ENCODE assay signal across 18 cellular contexts in the genomic region with DNA sequence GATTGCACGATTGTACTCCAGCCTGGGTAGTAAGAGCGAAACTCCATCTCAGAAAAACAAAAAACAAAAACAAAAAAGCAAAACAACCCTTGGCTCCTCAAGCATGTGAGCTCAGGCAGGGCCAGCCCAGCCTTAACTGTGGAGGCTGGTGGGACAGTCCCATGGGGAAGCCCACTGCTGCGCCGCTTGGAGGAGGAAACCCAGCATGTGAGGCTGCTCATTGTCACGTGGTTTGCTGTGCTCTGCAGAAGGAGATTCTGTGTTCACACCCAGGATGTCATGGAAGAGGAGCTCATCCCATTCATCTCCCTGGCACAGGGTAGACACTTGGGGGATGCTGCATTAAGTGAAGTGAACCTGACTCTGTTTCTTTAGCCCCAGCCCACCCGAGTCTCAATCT. TPM values are rescaled to one million over a fixed set of nuclear protein-coding genes. Genes with fewer than 3 reads are reported as not detected.
DNase-seq lines count a peak whose midpoint lies in the region; ATAC-seq and TF ChIP-seq lines count a peak whose summit lies in the region.
"Had no signal": no experiment of that assay in that cellular context is flagged by ENCODE, and none has a peak within 500 bp of the region (broad histone marks: within the 10 kb centered on the region; RNA-seq: fewer than 3 reads in every experiment).

No MANE protein-coding gene starts in this region.

- TF ChIP-seq CTCF in activated CD8-positive, alpha-beta T cell treated with anti-CD3 and anti-CD28 coated beads for 36 hours (IDR thresholded peaks at IDR 0.05): no peak
- TF ChIP-seq CTCF in GM13976 (IDR thresholded peaks at IDR 0.05; ENCODE audit: borderline replicate concordance, control extremely low read depth, extremely low read depth, insufficient read depth, missing control alignments) (no peak), type B pancreatic cell (conservative IDR thresholded peaks at IDR 0.05) (no peak)

- DNase-seq in activated CD8-positive, alpha-beta T cell treated with anti-CD3 and anti-CD28 coated beads for 36 hours: peak; percentile 32
- DNase-seq in activated CD8-positive, alpha-beta T cell treated with anti-CD3 and anti-CD28 coated beads, Interleukin-2, amount 10 ng/mL, durations not matched to agents 7 days and 5 days: no peak
- DNase-seq in GM13976 (ENCODE audit: low spot score): peak; percentile 44
- peak; percentile 11 for DNase-seq in SK-N-DZ (ENCODE audit: low spot score)
- peak; percentile 52 for DNase-seq in posterior vena cava (ENCODE audit: low spot score)
- DNase-seq in foreskin melanocyte: no peak
- no peak for DNase-seq in NCI-H226
- no peak for DNase-seq in type B pancreatic cell (ENCODE audit: extremely low spot score, unreplicated experiment)
- DNase-seq: CD4-positive, CD25-positive, alpha-beta regulatory T cell; Kasumi-1; NCI-H1092 treated with DMSO at 0.1 percent for 48 hours; NCI-H1436; NCI-H187 treated with DMSO at 0.1 percent for 48 hours; NCI-H526; RPMI8226; SHP77; T-helper 1 cell had no signal

- H3K4me1 Mint-ChIP-seq in activated CD8-positive, alpha-beta T cell treated with anti-CD3 and anti-CD28 coated beads for 36 hours (ENCODE audit: low read depth): peaks cover 20% of the 10 kb centered on the region
- peaks cover 14% of the 10 kb centered on the region for H3K4me1 Mint-ChIP-seq in activated CD8-positive, alpha-beta T cell treated with anti-CD3 and anti-CD28 coated beads, Interleukin-2, amount 10 ng/mL, durations not matched to agents 7 days and 5 days (ENCODE audit: low read depth)
- peaks cover 17% of the 10 kb centered on the region for H3K4me1 Mint-ChIP-seq in type B pancreatic cell (ENCODE audit: unreplicated experiment)

- H3K27me3 Mint-ChIP-seq in activated CD8-positive, alpha-beta T cell treated with anti-CD3 and anti-CD28 coated beads for 36 hours: no peaks in the 10 kb centered on the region
- H3K27me3 Mint-ChIP-seq in activated CD8-positive, alpha-beta T cell treated with anti-CD3 and anti-CD28 coated beads, Interleukin-2, amount 10 ng/mL, durations not matched to agents 7 days and 5 days (ENCODE audit: low read depth): no peaks in the 10 kb centered on the region
- H3K27me3 Mint-ChIP-seq in type B pancreatic cell: no peaks in the 10 kb centered on the region

- CTCF ChIA-PET in activated CD8-positive, alpha-beta T cell treated with anti-CD3 and anti-CD28 coated beads for 36 hours (lab: Charles Lee): interaction anchor here (1.3 to 1.4 kb wide), 2 partner anchors 20 to 409 kb away, joined by 3 to 4 read pairs; a partner anchor contains a TSS
- CTCF ChIA-PET in activated CD8-positive, alpha-beta T cell treated with anti-CD3 and anti-CD28 coated beads, Interleukin-2, amount 10 ng/mL, durations not matched to agents 7 days and 5 days (lab: Charles Lee): no interaction called here

- H3K27ac Mint-ChIP-seq in activated CD8-positive, alpha-beta T cell treated with anti-CD3 and anti-CD28 coated beads for 36 hours: no peak overlapping the region
- no peak overlapping the region for H3K27ac Mint-ChIP-seq in activated CD8-positive, alpha-beta T cell treated with anti-CD3 and anti-CD28 coated beads, Interleukin-2, amount 10 ng/mL, durations not matched to agents 7 days and 5 days
- H3K27ac Mint-ChIP-seq in type B pancreatic cell: no peak overlapping the region
- H3K27ac Mint-ChIP-seq: CD4-positive, CD25-positive, alpha-beta regulatory T cell had no signal

- in situ Hi-C loops in GM13976 (cut with MboI; ENCODE audit: low sequenced_read_pairs, unreplicated experiment): no loop called here

- H3K9me3 Mint-ChIP-seq in activated CD8-positive, alpha-beta T cell treated with anti-CD3 and anti-CD28 coated beads for 36 hours: no peaks in the 10 kb centered on the region
- H3K9me3 Mint-ChIP-seq in activated CD8-positive, alpha-beta T cell treated with anti-CD3 and anti-CD28 coated beads, Interleukin-2, amount 10 ng/mL, durations not matched to agents 7 days and 5 days (ENCODE audit: insufficient read depth): no peaks in the 10 kb centered on the region
- no peaks in the 10 kb centered on the region for H3K9me3 Mint-ChIP-seq in type B pancreatic cell

- peaks cover 22% of the 10 kb centered on the region for H3K36me3 Mint-ChIP-seq in activated CD8-positive, alpha-beta T cell treated with anti-CD3 and anti-CD28 coated beads for 36 hours (ENCODE audit: low read depth)
- H3K36me3 Mint-ChIP-seq in activated CD8-positive, alpha-beta T cell treated with anti-CD3 and anti-CD28 coated beads, Interleukin-2, amount 10 ng/mL, durations not matched to agents 7 days and 5 days (ENCODE audit: low read depth): peaks cover 2% of the 10 kb centered on the region
- peaks cover 29% of the 10 kb centered on the region for H3K36me3 Mint-ChIP-seq in type B pancreatic cell

- no peak overlapping the region for H3K4me3 Mint-ChIP-seq in activated CD8-positive, alpha-beta T cell treated with anti-CD3 and anti-CD28 coated beads for 36 hours
- no peak overlapping the region for H3K4me3 Mint-ChIP-seq in activated CD8-positive, alpha-beta T cell treated with anti-CD3 and anti-CD28 coated beads, Interleukin-2, amount 10 ng/mL, durations not matched to agents 7 days and 5 days
- no peak overlapping the region for H3K4me3 Mint-ChIP-seq in type B pancreatic cell

- peak; percentile 35 for ATAC-seq in activated CD8-positive, alpha-beta T cell treated with anti-CD3 and anti-CD28 coated beads for 36 hours
- no peak for ATAC-seq in activated CD8-positive, alpha-beta T cell treated with anti-CD3 and anti-CD28 coated beads, Interleukin-2, amount 10 ng/mL, durations not matched to agents 7 days and 5 days
- ATAC-seq: HepG2 had no signal

- POLR2A ChIA-PET in activated CD8-positive, alpha-beta T cell treated with anti-CD3 and anti-CD28 coated beads for 36 hours (lab: Charles Lee): no interaction called here
- POLR2A ChIA-PET in activated CD8-positive, alpha-beta T cell treated with anti-CD3 and anti-CD28 coated beads, Interleukin-2, amount 10 ng/mL, durations not matched to agents 7 days and 5 days (lab: Charles Lee): no interaction called here

- intact Hi-C loops in activated CD8-positive, alpha-beta T cell treated with anti-CD3 and anti-CD28 coated beads for 36 hours (cut with micrococcal nuclease): no loop called here
- intact Hi-C loops in posterior vena cava (cut with DNase I): loop anchor here in 1 of 2 donors (10.0 kb wide), 1 partner anchor 412 kb away; a partner anchor contains a TSS

RNA-seq across cellular contexts. Expression of a gene that starts 4.0 kb away (rescaled TPM):
- 1 to 10 TPM; 5.2 to 6.8 TPM for total RNA-seq in activated CD8-positive, alpha-beta T cell treated with anti-CD3 and anti-CD28 coated beads for 36 hours
- 1 to 10 TPM; 2.0 TPM for total RNA-seq in activated CD8-positive, alpha-beta T cell treated with anti-CD3 and anti-CD28 coated beads, Interleukin-2, amount 10 ng/mL, durations not matched to agents 7 days and 5 days
- polyA plus RNA-seq in SK-N-DZ (2014; cell fraction: cytosol; rRNA removed): 1.1 and 2.4 TPM in 2 replicates
- 0.51 and 2.7 TPM in 2 replicates for polyA plus RNA-seq in SK-N-DZ (2014; cell fraction: nucleus; rRNA removed)
- total RNA-seq in posterior vena cava: 1 to 10 TPM; 7.8 to 9.7 TPM
- total RNA-seq in type B pancreatic cell (ENCODE audit: low replicate concordance): 12.5 and 15.4 TPM in 2 replicates

RNA-seq across cellular contexts. Expression of a gene that starts 52.9 kb away (rescaled TPM):
- total RNA-seq in activated CD8-positive, alpha-beta T cell treated with anti-CD3 and anti-CD28 coated beads for 36 hours: 10 to 100 TPM; 27.7 to 33.5 TPM
- 10 to 100 TPM; 27.2 to 28.4 TPM for total RNA-seq in activated CD8-positive, alpha-beta T cell treated with anti-CD3 and anti-CD28 coated beads, Interleukin-2, amount 10 ng/mL, durations not matched to agents 7 days and 5 days
- polyA plus RNA-seq in SK-N-DZ (2014; cell fraction: cytosol; rRNA removed): 18.1 and 18.9 TPM in 2 replicates
- polyA plus RNA-seq in SK-N-DZ (2014; cell fraction: nucleus; rRNA removed): 15.7 and 18.1 TPM in 2 replicates
- total RNA-seq in posterior vena cava (10 to 100 TPM; 16.0 to 17.6 TPM), type B pancreatic cell (ENCODE audit: low replicate concordance) (25.1 and 25.4 TPM in 2 replicates)

Comparison
In these comparisons a context has a peak if more than half of its experiments do, and no peak if none do; other contexts are left out.
1. DNase-seq: peak in activated CD8-positive, alpha-beta T cell treated with anti-CD3 and anti-CD28 coated beads for 36 hours (single experiment), GM13976 (single experiment), SK-N-DZ (single experiment) and posterior vena cava (single experiment); none in activated CD8-positive, alpha-beta T cell treated with anti-CD3 and anti-CD28 coated beads, Interleukin-2, amount 10 ng/mL, durations not matched to agents 7 days and 5 days (single experiment), foreskin melanocyte (single experiment), NCI-H226 (single experiment) and type B pancreatic cell (single experiment).